Comparison of ENCODE assay signal across 1 cellular context in the genomic region with DNA sequence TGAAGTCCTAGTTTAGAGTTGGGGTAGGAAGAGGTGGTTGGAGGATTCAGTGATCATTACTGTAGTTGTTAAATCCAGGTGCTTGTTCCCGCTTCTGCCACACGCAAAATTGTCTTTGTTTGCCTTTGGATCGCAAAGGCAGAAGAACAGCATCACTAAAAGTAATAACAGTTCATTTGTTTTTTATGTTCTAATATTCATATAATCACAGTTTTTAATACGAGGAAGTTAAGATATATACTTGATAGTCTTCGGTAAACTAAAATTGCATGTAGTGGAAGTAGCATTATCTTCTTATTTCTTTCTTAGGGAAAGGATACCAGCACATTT.
TF ChIP-seq lines count a peak whose summit lies in the region.

No MANE protein-coding gene starts in this region.

TF ChIP-seq in HepG2, 621 proteins besides CTCF, POLR2A, EP300 and RAD21:
- no peak for TF ChIP-seq KLF16 (CRISPR knock-in tag; IDR thresholded peaks at IDR 0.05)
- no peak for TF ChIP-seq ATAD3A (CRISPR knock-in tag; IDR thresholded peaks at IDR 0.05)
- TF ChIP-seq, protein P1, sequence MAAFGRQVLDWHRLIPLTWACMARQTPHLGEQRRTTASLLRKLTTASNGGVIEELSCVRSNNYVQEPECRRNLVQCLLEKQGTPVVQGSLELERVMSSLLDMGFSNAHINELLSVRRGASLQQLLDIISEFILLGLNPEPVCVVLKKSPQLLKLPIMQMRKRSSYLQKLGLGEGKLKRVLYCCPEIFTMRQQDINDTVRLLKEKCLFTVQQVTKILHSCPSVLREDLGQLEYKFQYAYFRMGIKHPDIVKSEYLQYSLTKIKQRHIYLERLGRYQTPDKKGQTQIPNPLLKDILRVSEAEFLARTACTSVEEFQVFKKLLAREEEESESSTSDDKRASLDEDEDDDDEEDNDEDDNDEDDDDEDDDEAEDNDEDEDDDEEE (CRISPR knock-in tag; IDR thresholded peaks at IDR 0.05) = no peak
- TF ChIP-seq, protein P2, sequence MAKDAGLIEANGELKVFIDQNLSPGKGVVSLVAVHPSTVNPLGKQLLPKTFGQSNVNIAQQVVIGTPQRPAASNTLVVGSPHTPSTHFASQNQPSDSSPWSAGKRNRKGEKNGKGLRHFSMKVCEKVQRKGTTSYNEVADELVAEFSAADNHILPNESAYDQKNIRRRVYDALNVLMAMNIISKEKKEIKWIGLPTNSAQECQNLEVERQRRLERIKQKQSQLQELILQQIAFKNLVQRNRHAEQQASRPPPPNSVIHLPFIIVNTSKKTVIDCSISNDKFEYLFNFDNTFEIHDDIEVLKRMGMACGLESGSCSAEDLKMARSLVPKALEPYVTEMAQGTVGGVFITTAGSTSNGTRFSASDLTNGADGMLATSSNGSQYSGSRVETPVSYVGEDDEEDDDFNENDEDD (CRISPR knock-in tag; IDR thresholded peaks at IDR 0.05; ENCODE audit: borderline replicate concordance) = 0 out of 2 replicates have a peak, but pooled peaks have one; percentile 4
- peak; percentile 34; the same call in 1 of the 2 replicates for TF ChIP-seq RBFOX2 (IDR thresholded peaks at IDR 0.05; ENCODE audit: low read depth, low read length)
- TF ChIP-seq ZBTB10 (CRISPR knock-in tag; IDR thresholded peaks at IDR 0.05; ENCODE audit: borderline replicate concordance) = 0 out of 2 replicates have a peak, but pooled peaks have one; percentile 6
- TF ChIP-seq AFF4 (CRISPR knock-in tag; IDR thresholded peaks at IDR 0.05) = 0 out of 2 replicates have a peak, but pooled peaks have one; percentile 4
- TF ChIP-seq ZNF816 (CRISPR knock-in tag; IDR thresholded peaks at IDR 0.05; ENCODE audit: borderline replicate concordance) = 0 out of 2 replicates have a peak, but pooled peaks have one; percentile 50
- peak; percentile 12; the same call in 1 of the 2 replicates for TF ChIP-seq MED13 (CRISPR knock-in tag; IDR thresholded peaks at IDR 0.05)
- TF ChIP-seq KDM5A (IDR thresholded peaks at IDR 0.05; ENCODE audit: borderline replicate concordance, low read length) = peak; percentile 84; the same call in 1 of the 2 replicates
- peak; percentile 85; the same call in 1 of the 2 replicates for TF ChIP-seq ELF4 (CRISPR knock-in tag; IDR thresholded peaks at IDR 0.05; ENCODE audit: borderline replicate concordance)
- TF ChIP-seq NPAS2 (CRISPR knock-in tag; IDR thresholded peaks at IDR 0.05; ENCODE audit: borderline replicate concordance) = 0 out of 2 replicates have a peak, but pooled peaks have one; percentile 8
TF ChIP-seq in HepG2: peak in this region for 9.
